ENCODE assay signal across 8 cellular contexts in genomic region chrX:77910108-77910840, GRCh38.
DNase-seq lines count a peak whose midpoint lies in the region; ATAC-seq and TF ChIP-seq lines count a peak whose summit lies in the region.

TSS of gene ATP7A (plus strand) at chrX:77910693. CDS start at chrX:77971642, 60,949 bp downstream.

- H3K4me3 ChIP-seq in WI38 (ENCODE audit: low read depth, low read length) (peak within 1 kb of the TSS; percentile 73), cardiac fibroblast (replicated peaks in 1 of 2; ENCODE audit: low read depth in 2 of 2, low read length in 2 of 2) (peak within 1 kb of the TSS; percentile 53 to 66)

- TF ChIP-seq CTCF in WI38 (IDR thresholded peaks at IDR 0.05; ENCODE audit: low read depth, low read length) (peak; percentile 28; the same call in 1 of the 2 replicates), cardiac fibroblast (IDR thresholded peaks at IDR 0.05; ENCODE audit: low read depth, low read length) (peak; percentile 56)

- DNase-seq in AG08396 (ENCODE audit: low spot score) (peak; percentile 85), NCI-H2196 treated with DMSO at 0.1 percent for 48 hours (lab: John Stamatoyannopoulos, UW; ENCODE audit: unreplicated experiment) (peak; percentile 71), cardiac fibroblast (ENCODE audit: low read depth in 2 of 2) (peak; percentile 88 to 93), islet precursor cell (peak; percentile 96)
- DNase-seq in stimulated activated CD4-positive, alpha-beta T cell treated with anti-CD3 and anti-CD28 coated beads, Interleukin-12 subunit alpha, Interleukin-12 subunit beta, amount 100 ng/mL, for 4 hours: peak; percentile 79

- ATAC-seq in GM18909 (IDR thresholded peaks at IDR 0.05; ENCODE audit: poor library complexity, unreplicated experiment) (peak; percentile 96), HG03159 (IDR thresholded peaks at IDR 0.05; ENCODE audit: unreplicated experiment) (peak; percentile 94)

Comparison
In these comparisons a context has a peak if more than half of its experiments do, and no peak if none do; other contexts are left out.
1. Peak in every context shown above with its lines: DNase-seq, ATAC-seq and H3K4me3 ChIP-seq.